Comparison of ENCODE assay signal across 20 cellular contexts in the genomic region with DNA sequence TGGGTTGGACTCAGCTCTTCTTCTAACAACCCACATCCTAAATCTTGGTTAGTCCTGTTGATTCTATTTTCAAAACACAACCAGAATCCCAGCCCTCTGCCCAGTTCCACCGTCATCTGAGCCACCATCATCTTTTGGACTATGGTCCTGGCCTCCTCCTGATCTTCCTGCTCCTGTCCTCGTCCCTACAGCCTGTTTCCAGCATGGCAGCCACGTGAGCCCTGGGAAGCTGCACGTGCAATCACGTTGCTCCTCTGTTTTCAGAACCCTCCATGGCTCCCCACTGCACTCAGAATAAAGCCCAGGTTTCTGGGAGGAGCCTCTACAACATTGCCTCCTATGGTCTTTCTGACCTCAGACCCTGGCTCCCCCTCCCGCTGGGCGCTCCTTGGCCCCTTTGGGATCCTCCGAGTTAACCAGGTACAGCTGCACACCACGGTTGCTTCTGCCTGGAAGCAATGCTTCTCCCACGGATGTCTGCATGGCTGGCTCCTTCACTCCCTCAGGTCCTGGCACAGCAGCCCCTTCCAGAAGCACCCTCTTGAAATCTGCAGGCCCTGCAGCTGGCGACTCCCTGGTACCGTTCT. TPM values are rescaled to one million over a fixed set of nuclear protein-coding genes. Genes with fewer than 3 reads are reported as not detected.
DNase-seq lines count a peak whose midpoint lies in the region; ATAC-seq, FAIRE-seq and TF ChIP-seq lines count a peak whose summit lies in the region.
"Had no signal": no experiment of that assay in that cellular context is flagged by ENCODE, and none has a peak within 500 bp of the region (broad histone marks: within the 10 kb centered on the region; RNA-seq: fewer than 3 reads in every experiment).

No MANE protein-coding gene starts in this region.

- no peaks in the 10 kb centered on the region for H3K27me3 Mint-ChIP-seq in activated naive CD8-positive, alpha-beta T cell treated with anti-CD3 and anti-CD28 coated beads, Interleukin-2, amount 10 ng/mL, durations not matched to agents 7 days and 5 days
- H3K27me3 Mint-ChIP-seq in activated naive CD8-positive, alpha-beta T cell treated with anti-CD3 and anti-CD28 coated beads for 36 hours: no peaks in the 10 kb centered on the region
- H3K27me3 Mint-ChIP-seq in WTC11 (ENCODE audit: low read depth): peaks cover 11% of the 10 kb centered on the region
- H3K27me3 Mint-ChIP-seq in stimulated activated naive B cell treated with anti-CD40 and anti-IgM and Interleukin-4, amounts not matched to agents 10 μg/mL and 1 μg/mL and 100 μg/mL, for 72 hours: no peaks in the 10 kb centered on the region
- H3K27me3 Mint-ChIP-seq: CD4-positive, CD25-positive, alpha-beta regulatory T cell had no signal

- H3K4me1 ChIP-seq in HepG2 (ENCODE audit: insufficient read depth, low read length): peaks cover 7% of the 10 kb centered on the region; the same call in 1 of the 2 replicates
- no peaks in the 10 kb centered on the region for H3K4me1 ChIP-seq in hepatocyte (ENCODE audit: insufficient read depth)

- H3K9me3 Mint-ChIP-seq in activated naive CD8-positive, alpha-beta T cell treated with anti-CD3 and anti-CD28 coated beads, Interleukin-2, amount 10 ng/mL, durations not matched to agents 7 days and 5 days: no peaks in the 10 kb centered on the region
- H3K9me3 Mint-ChIP-seq in activated naive CD8-positive, alpha-beta T cell treated with anti-CD3 and anti-CD28 coated beads for 36 hours: no peaks in the 10 kb centered on the region
- H3K9me3 Mint-ChIP-seq in WTC11: no peaks in the 10 kb centered on the region
- no peaks in the 10 kb centered on the region for H3K9me3 Mint-ChIP-seq in stimulated activated naive B cell treated with anti-CD40 and anti-IgM and Interleukin-4, amounts not matched to agents 10 μg/mL and 1 μg/mL and 100 μg/mL, for 72 hours
- H3K9me3 Mint-ChIP-seq: CD4-positive, CD25-positive, alpha-beta regulatory T cell had no signal

- H3K36me3 Mint-ChIP-seq in activated naive CD8-positive, alpha-beta T cell treated with anti-CD3 and anti-CD28 coated beads, Interleukin-2, amount 10 ng/mL, durations not matched to agents 7 days and 5 days: no peaks in the 10 kb centered on the region
- H3K36me3 Mint-ChIP-seq in activated naive CD8-positive, alpha-beta T cell treated with anti-CD3 and anti-CD28 coated beads for 36 hours: no peaks in the 10 kb centered on the region
- no peaks in the 10 kb centered on the region for H3K36me3 Mint-ChIP-seq in WTC11
- peaks cover 4 to 7% of the 10 kb centered on the region in 2 donors for H3K36me3 Mint-ChIP-seq in stimulated activated naive B cell treated with anti-CD40 and anti-IgM and Interleukin-4, amounts not matched to agents 10 μg/mL and 1 μg/mL and 100 μg/mL, for 72 hours
- H3K36me3 Mint-ChIP-seq: CD4-positive, CD25-positive, alpha-beta regulatory T cell had no signal

- no peaks in the 10 kb centered on the region for H3K9me3 ChIP-seq in HepG2 (ENCODE audit: low read length)
- H3K9me3 ChIP-seq in hepatocyte (ENCODE audit: low read depth): no peaks in the 10 kb centered on the region
- H3K9me3 ChIP-seq: Caco-2 had no signal

- no peak overlapping the region for H3K4me2 ChIP-seq in HepG2 (ENCODE audit: low read depth, low read length)
- H3K4me2 ChIP-seq in hepatocyte: no peak overlapping the region

- TF ChIP-seq EP300 in HepG2 (IDR thresholded peaks at IDR 0.05; ENCODE audit: low read depth in 2 of 2, low read length in 2 of 2) (no peak), HepG2 (CRISPR knock-in tag; IDR thresholded peaks at IDR 0.05; ENCODE audit: borderline replicate concordance) (no peak)

- H3K27ac Mint-ChIP-seq in activated naive CD8-positive, alpha-beta T cell treated with anti-CD3 and anti-CD28 coated beads, Interleukin-2, amount 10 ng/mL, durations not matched to agents 7 days and 5 days: peak overlapping the region; percentile 50
- H3K27ac Mint-ChIP-seq in activated naive CD8-positive, alpha-beta T cell treated with anti-CD3 and anti-CD28 coated beads for 36 hours: no peak overlapping the region
- H3K27ac Mint-ChIP-seq in WTC11: 0 out of 2 replicates have a peak overlapping the region, but pooled peaks have one; percentile 21
- peak overlapping the region; percentile 27 for H3K27ac Mint-ChIP-seq in stimulated activated naive B cell treated with anti-CD40 and anti-IgM and Interleukin-4, amounts not matched to agents 10 μg/mL and 1 μg/mL and 100 μg/mL, for 72 hours

- no peak for ATAC-seq in activated naive CD8-positive, alpha-beta T cell treated with anti-CD3 and anti-CD28 coated beads, Interleukin-2, amount 10 ng/mL, durations not matched to agents 7 days and 5 days (ENCODE audit: low read depth)
- ATAC-seq in WTC11 (no peak), HepG2 (no peak), HG03097 (IDR thresholded peaks at IDR 0.05; ENCODE audit: low FRiP score, unreplicated experiment) (no peak)
- ATAC-seq in stimulated activated naive B cell treated with anti-CD40 and anti-IgM and Interleukin-4, amounts not matched to agents 10 μg/mL and 1 μg/mL and 100 μg/mL, for 72 hours (replicated peaks): no peak
- ATAC-seq: PC-3 had no signal

- in situ Hi-C loops in HepG2 (cut with HindIII; ENCODE audit: extremely low pct_ligation_motif_present, low pct_unique_long_range_greater_than_20kb): no loop called here

- CTCF ChIA-PET in WTC11 (lab: Charles Lee) (interaction anchor here (1.2 to 1.5 kb wide), 3 partner anchors 18 to 110 kb away, joined by 4 to 8 read pairs (median 4); no protein-coding TSS in a partner anchor), HepG2 (lab: Yijun Ruan, JAX; ENCODE audit: low intra/inter-chr PET ratio, low total read pairs) (no interaction called here)

- peaks cover 9% of the 10 kb centered on the region for H3K4me1 Mint-ChIP-seq in activated naive CD8-positive, alpha-beta T cell treated with anti-CD3 and anti-CD28 coated beads, Interleukin-2, amount 10 ng/mL, durations not matched to agents 7 days and 5 days
- H3K4me1 Mint-ChIP-seq in activated naive CD8-positive, alpha-beta T cell treated with anti-CD3 and anti-CD28 coated beads for 36 hours: peaks cover 16% of the 10 kb centered on the region
- peaks cover 12% of the 10 kb centered on the region for H3K4me1 Mint-ChIP-seq in WTC11
- H3K4me1 Mint-ChIP-seq in stimulated activated naive B cell treated with anti-CD40 and anti-IgM and Interleukin-4, amounts not matched to agents 10 μg/mL and 1 μg/mL and 100 μg/mL, for 72 hours: peaks cover 10 to 14% of the 10 kb centered on the region in 2 donors

- TF ChIP-seq POLR2A in HepG2 (IDR thresholded peaks at IDR 0.05; ENCODE audit: insufficient read depth in 1 of 2, low read depth in 2 of 2, low read length in 2 of 2): no peak

- no peak overlapping the region for H3K4me3 ChIP-seq in HepG2 (replicated peaks in 1 of 3; ENCODE audit: insufficient read depth in 1 of 3, low read depth in 2 of 3, low read length in 3 of 3)
- no peak overlapping the region for H3K4me3 ChIP-seq in hepatocyte

- H3K27me3 ChIP-seq in HepG2 (ENCODE audit: control insufficient read depth in 1 of 2, insufficient read depth in 2 of 2, low read length in 2 of 2) (peaks cover 15 to 66% of the 10 kb centered on the region in 2 experiments), hepatocyte (no peaks in the 10 kb centered on the region)

- H3K79me2 ChIP-seq in HepG2 (ENCODE audit: insufficient read depth, low read length): no peaks in the 10 kb centered on the region
- H3K79me2 ChIP-seq in hepatocyte: no peaks in the 10 kb centered on the region

- H4K20me1 ChIP-seq in HepG2 (ENCODE audit: insufficient read depth, low read length) (no peaks in the 10 kb centered on the region), hepatocyte (ENCODE audit: insufficient read depth, poor library complexity, severe bottlenecking) (no peaks in the 10 kb centered on the region)

- no peak for DNase-seq in activated naive CD8-positive, alpha-beta T cell treated with anti-CD3 and anti-CD28 coated beads, Interleukin-2, amount 10 ng/mL, durations not matched to agents 7 days and 5 days
- no peak for DNase-seq in activated naive CD8-positive, alpha-beta T cell treated with anti-CD3 and anti-CD28 coated beads for 36 hours
- no peak for DNase-seq in WTC11 (ENCODE audit: low spot score)
- no peak for DNase-seq in HepG2 (ENCODE audit: low spot score)
- no peak for DNase-seq in stimulated activated naive B cell treated with anti-CD40 and anti-IgM and Interleukin-4, amounts not matched to agents 10 μg/mL and 1 μg/mL and 100 μg/mL, for 72 hours
- DNase-seq in hepatocyte (ENCODE audit: low spot score): no peak
- no peak for DNase-seq in NCI-H526 treated with DMSO at 0.1 percent for 48 hours (lab: John Stamatoyannopoulos, UW)
- DNase-seq: AML-193; Caco-2; CD4-positive, CD25-positive, alpha-beta regulatory T cell; EL; GOT3; KG1; NCI-H1436; NCI-H2029; NCI-H2171; NCI-H446 treated with DMSO at 0.1 percent for 48 hours; NCI-H748 treated with DMSO at 0.1 percent for 48 hours; PC-3 had no signal

- TF ChIP-seq CTCF in WTC11 (IDR thresholded peaks at IDR 0.05) (no peak), HepG2 (CRISPR knock-in tag; IDR thresholded peaks at IDR 0.05) (no peak), hepatocyte (IDR thresholded peaks at IDR 0.05; ENCODE audit: poor library complexity) (no peak)

- no peak overlapping the region for H3K4me3 Mint-ChIP-seq in activated naive CD8-positive, alpha-beta T cell treated with anti-CD3 and anti-CD28 coated beads, Interleukin-2, amount 10 ng/mL, durations not matched to agents 7 days and 5 days
- no peak overlapping the region for H3K4me3 Mint-ChIP-seq in activated naive CD8-positive, alpha-beta T cell treated with anti-CD3 and anti-CD28 coated beads for 36 hours
- no peak overlapping the region for H3K4me3 Mint-ChIP-seq in WTC11
- no peak overlapping the region for H3K4me3 Mint-ChIP-seq in stimulated activated naive B cell treated with anti-CD40 and anti-IgM and Interleukin-4, amounts not matched to agents 10 μg/mL and 1 μg/mL and 100 μg/mL, for 72 hours
- H3K4me3 Mint-ChIP-seq: CD4-positive, CD25-positive, alpha-beta regulatory T cell had no signal

- H3K9me2 ChIP-seq in hepatocyte (replicated peaks; ENCODE audit: insufficient read depth): no peaks in the 10 kb centered on the region

- H2AFZ ChIP-seq in HepG2 (ENCODE audit: low read length) (no peak overlapping the region), hepatocyte (no peak overlapping the region)

- no TSS peak for BruUV-seq in HepG2 (replicated peaks; lab: Mats Ljungman, UMichigan)

- intact Hi-C loops in HepG2 (cut with micrococcal nuclease; ENCODE audit: unreplicated experiment): no loop called here

- H3K27ac ChIP-seq in HepG2 (ENCODE audit: extremely low read length, insufficient read depth, low read length) (no peak overlapping the region), hepatocyte (no peak overlapping the region)

- WGBS in HepG2 (ENCODE audit: low lambda C conversion rate): 23% methylated on average over 12 of the region's 12 CpGs
- WGBS in hepatocyte (ENCODE audit: low lambda C conversion rate, missing lambda C conversion rate): 86% methylated on average over 12 of the region's 12 CpGs

- no peak overlapping the region for H3K9ac ChIP-seq in HepG2 (ENCODE audit: insufficient read depth, low read depth, low read length)

- no peak for TF ChIP-seq RAD21 in HepG2 (CRISPR knock-in tag; IDR thresholded peaks at IDR 0.05)

- H3K36me3 ChIP-seq in HepG2 (replicated peaks in 1 of 2; ENCODE audit: control insufficient read depth in 1 of 2, insufficient read depth in 2 of 2, low read length in 2 of 2) (no peaks in the 10 kb centered on the region), hepatocyte (replicated peaks; ENCODE audit: insufficient read depth, low read depth) (no peaks in the 10 kb centered on the region)

- no peak for FAIRE-seq in HepG2 (lab: Jason Lieb, UNC)

- POLR2A ChIA-PET in activated naive CD8-positive, alpha-beta T cell treated with anti-CD3 and anti-CD28 coated beads, Interleukin-2, amount 10 ng/mL, durations not matched to agents 7 days and 5 days (lab: Charles Lee): interaction anchor here (0.7 kb wide), 1 partner anchor 159 kb away, joined by 3 read pairs; no protein-coding TSS in a partner anchor
- POLR2A ChIA-PET in WTC11 (lab: Charles Lee) (no interaction called here), HepG2 (lab: Yijun Ruan, JAX) (no interaction called here)

RNA-seq across cellular contexts. Expression of a gene that starts 44.5 kb away (rescaled TPM):
- 1 to 10 TPM; 1.5 to 2.3 TPM for total RNA-seq in activated naive CD8-positive, alpha-beta T cell treated with anti-CD3 and anti-CD28 coated beads, Interleukin-2, amount 10 ng/mL, durations not matched to agents 7 days and 5 days
- total RNA-seq in activated naive CD8-positive, alpha-beta T cell treated with anti-CD3 and anti-CD28 coated beads for 36 hours: 1 to 10 TPM; 5.9 to 6.6 TPM
- total RNA-seq in WTC11 (2021): 1.3 to 1.8 TPM (median 1.3 TPM) in 3 replicates
- not detected in 2 replicates for total RNA-seq in HepG2 (2016; rRNA removed; fragmentation: Illumina TruSeq; extraction: Trizol)
- not detected in 2 replicates for total RNA-seq in HepG2 (2016; cell fraction: cytosol; rRNA removed; fragmentation: Illumina TruSeq; extraction: Trizol; ENCODE audit: low read depth)
- not detected in 2 replicates for total RNA-seq in HepG2 (2016; cell fraction: insoluble cytoplasmic fraction; rRNA removed; fragmentation: Illumina TruSeq; extraction: Trizol)
- total RNA-seq in HepG2 (2016; cell fraction: membrane; rRNA removed; fragmentation: Illumina TruSeq; extraction: Trizol): not detected in 2 replicates
- not detected in 2 replicates for total RNA-seq in HepG2 (2016; cell fraction: nucleus; rRNA removed; fragmentation: Illumina TruSeq; extraction: Trizol)
- not detected in 2 replicates for polyA plus RNA-seq in HepG2 (2011; rRNA removed)
- polyA plus RNA-seq in HepG2 (2011; cell fraction: cytosol; rRNA removed): not detected in 2 replicates
- polyA plus RNA-seq in HepG2 (2011; cell fraction: nucleus; rRNA removed): not detected in 2 replicates
- not detected in 2 replicates for polyA plus RNA-seq in HepG2 (2012)
- not detected in 2 replicates for polyA plus RNA-seq in HepG2 (2016; cell fraction: cytosol; fragmentation: Illumina TruSeq; extraction: Trizol; ENCODE audit: low read depth)
- polyA plus RNA-seq in HepG2 (2016; cell fraction: insoluble cytoplasmic fraction; fragmentation: Illumina TruSeq; extraction: Trizol; ENCODE audit: low read depth): not detected in 2 replicates
- polyA plus RNA-seq in HepG2 (2016; cell fraction: membrane; fragmentation: Illumina TruSeq; extraction: Trizol; ENCODE audit: low read depth): not detected in 2 replicates
- polyA plus RNA-seq in HepG2 (2016; cell fraction: nucleus; fragmentation: Illumina TruSeq; extraction: Trizol; ENCODE audit: insufficient read depth, low read depth): not detected in 2 replicates
- 39.7 TPM in 1 of 2 replicates, not detected in the other for polyA minus RNA-seq in HepG2 (2011; rRNA and poly(A)+ RNA removed; ENCODE audit: low replicate concordance)
- polyA minus RNA-seq in HepG2 (2011; cell fraction: cytosol; rRNA and poly(A)+ RNA removed): 0.20 TPM in 1 of 2 replicates, not detected in the other
- 0.26 TPM in 1 of 2 replicates, not detected in the other for polyA minus RNA-seq in HepG2 (2011; cell fraction: nucleus; rRNA and poly(A)+ RNA removed)
- 0.56 and 1.4 TPM in 2 replicates for total RNA-seq in hepatocyte
- 1.8 and 2.5 TPM in 2 replicates for polyA plus RNA-seq in hepatocyte
